ENCODE assay signal across 9 cellular contexts in genomic region chr14:92783813-92784431, GRCh38. TPM values are rescaled to one million over a fixed set of nuclear protein-coding genes. Genes with fewer than 3 reads are reported as not detected.
DNase-seq lines count a peak whose midpoint lies in the region; ATAC-seq and TF ChIP-seq lines count a peak whose summit lies in the region.
"Had no signal": no experiment of that assay in that cellular context is flagged by ENCODE, and none has a peak within 500 bp of the region (broad histone marks: within the 10 kb centered on the region; RNA-seq: fewer than 3 reads in every experiment).

No MANE protein-coding gene starts in this region.

- no peaks in the 10 kb centered on the region for H3K36me3 ChIP-seq in RWPE2 (ENCODE audit: low read depth)
- no peaks in the 10 kb centered on the region for H3K36me3 ChIP-seq in lung (ENCODE audit: control insufficient read depth in 2 of 2, insufficient read depth in 2 of 2, low read length in 2 of 2)
- no peaks in the 10 kb centered on the region for H3K36me3 ChIP-seq in uterus
- H3K36me3 ChIP-seq: neutrophil had no signal

- H3K9me3 ChIP-seq in RWPE2 (ENCODE audit: severe bottlenecking) (peaks cover 6% of the 10 kb centered on the region), lung (ENCODE audit: control insufficient read depth in 2 of 2, insufficient read depth in 1 of 2, low read length in 1 of 2) (no peaks in the 10 kb centered on the region), uterus (peaks cover 0 to under 1% of the 10 kb centered on the region in 2 donors)

- H3K27me3 ChIP-seq in RWPE2 (ENCODE audit: insufficient read depth, poor library complexity, severe bottlenecking) = no peaks in the 10 kb centered on the region
- H3K27me3 ChIP-seq in lung (ENCODE audit: control insufficient read depth, insufficient read depth) = no peaks in the 10 kb centered on the region
- H3K27me3 ChIP-seq in uterus = no peaks in the 10 kb centered on the region
- H3K27me3 ChIP-seq: neutrophil had no signal

- whole genome bisulfite sequencing in lung, 2 donors = 48 to 57% methylated on average over 2 of the region's 2 CpGs

- H3K27ac ChIP-seq in RWPE2 (ENCODE audit: poor library complexity, severe bottlenecking) (no peak overlapping the region), coronary artery (no peak overlapping the region), lung (ENCODE audit: low read depth in 1 of 2, low read length in 1 of 2) (no peak overlapping the region), uterus (no peak overlapping the region)
- H3K27ac ChIP-seq: neutrophil had no signal

- ATAC-seq in GM19351 (IDR thresholded peaks at IDR 0.05; ENCODE audit: unreplicated experiment) = peak; percentile 65
- peak; percentile 73 for ATAC-seq in RWPE2 (ENCODE audit: low read depth)
- peak; percentile 48 for ATAC-seq in lung (ENCODE audit: insufficient read depth, low FRiP score)
- ATAC-seq in GM19328 (IDR thresholded peaks at IDR 0.05; ENCODE audit: unreplicated experiment) = no peak

- TF ChIP-seq CTCF in RWPE2 (IDR thresholded peaks at IDR 0.05; ENCODE audit: poor library complexity, severe bottlenecking) (peak; percentile 87), coronary artery (IDR thresholded peaks at IDR 0.05) (peak; percentile 41), lung (IDR thresholded peaks at IDR 0.05; ENCODE audit: control extremely low read depth, extremely low read depth) (peak; percentile 72), uterus (IDR thresholded peaks at IDR 0.05) (peak; percentile 34 to 67 (median 44))

- intact Hi-C loops in uterus (cut with DNase I; ENCODE audit: low total_unique reads) = no loop called here

- DNase-seq in COLO829 (ENCODE audit: low spot score) (peak; percentile 81), MV-4-11 (lab: John Stamatoyannopoulos, UW) (peak; percentile 66), RWPE2 (ENCODE audit: low spot score) (no peak), coronary artery (ENCODE audit: low spot score) (no peak), lung (ENCODE audit: low spot score) (no peak), uterus (peak in 1 of 2 donors; percentile 34)

- H3K4me1 ChIP-seq in RWPE2 (ENCODE audit: insufficient read depth, poor library complexity, severe bottlenecking) (peaks cover 14% of the 10 kb centered on the region), lung (ENCODE audit: control insufficient read depth in 2 of 2, insufficient read depth in 2 of 2, low read length in 2 of 2) (peaks cover 2 to 8% of the 10 kb centered on the region in 2 donors), uterus (no peaks in the 10 kb centered on the region)

- TF ChIP-seq POLR2A in uterus (IDR thresholded peaks at IDR 0.05) = no peak

- H3K4me3 ChIP-seq in RWPE2 (ENCODE audit: severe bottlenecking) (no peak overlapping the region), coronary artery (no peak overlapping the region), lung (no peak overlapping the region), uterus (no peak overlapping the region)

RNA-seq across cellular contexts. Expression of gene GOLGA5, which starts 10.2 kb away (rescaled TPM):
- total RNA-seq in lung (10 to 100 TPM; 33.0 to 35.0 TPM), uterus (10 to 100 TPM; 30.3 to 63.0 (median 46.6) TPM)
- polyA plus RNA-seq in lung = 10 to 100 TPM; 26.9 to 36.9 TPM

RNA-seq across cellular contexts. Expression of gene LGMN, which starts 35.5 kb away (rescaled TPM):
- total RNA-seq in lung (100 to 1,000 TPM; 122 to 151 TPM), uterus (10 to 100 TPM; 13.6 to 91.4 (median 69.1) TPM)
- 100 to 1,000 TPM; 115 to 182 TPM for polyA plus RNA-seq in lung

Comparison
In these comparisons a context has a peak if more than half of its experiments do, and no peak if none do; other contexts are left out.
1. DNase-seq: peak in COLO829 (single experiment) and MV-4-11 (single experiment); none in RWPE2 (single experiment), coronary artery (single experiment) and lung (single experiment).
2. Peak in every context shown above with its lines, with median percentiles within 50 percentile points of each other: CTCF ChIP-seq.